Comparison of ENCODE assay signal across 12 cellular contexts in genomic region chr10:79273603-79274002, GRCh38.
DNase-seq lines count a peak whose midpoint lies in the region; ATAC-seq and TF ChIP-seq lines count a peak whose summit lies in the region.
"Had no signal": no experiment of that assay in that cellular context is flagged by ENCODE, and none has a peak within 500 bp of the region (broad histone marks: within the 10 kb centered on the region; RNA-seq: fewer than 3 reads in every experiment).

No MANE protein-coding gene starts in this region.

- H3K4me1 ChIP-seq in fibroblast of lung (ENCODE audit: control insufficient read depth, extremely low read depth, insufficient read depth, low read length) (peaks cover 32% of the 10 kb centered on the region), osteoblast (ENCODE audit: insufficient read depth, low read length) (peaks cover 33% of the 10 kb centered on the region), transverse colon (peaks cover 18 to 69% (median 41%) of the 10 kb centered on the region in 4 donors)

- H3K4me2 ChIP-seq in fibroblast of lung (ENCODE audit: extremely low read depth, insufficient read depth, low read length) = peak overlapping the region; percentile 54
- peak overlapping the region; percentile 38 for H3K4me2 ChIP-seq in osteoblast (ENCODE audit: insufficient read depth, low read length)

- H3K4me1 Mint-ChIP-seq in activated B cell treated with CpG ODN at 0.5 μM for 24 hours = peaks cover 35% of the 10 kb centered on the region

- peaks cover 14% of the 10 kb centered on the region for H3K36me3 Mint-ChIP-seq in activated B cell treated with CpG ODN at 0.5 μM for 24 hours (ENCODE audit: low read depth)

- POLR2A ChIA-PET in activated B cell treated with CpG ODN at 0.5 μM for 24 hours (lab: Charles Lee) = interaction anchor here (0.7 to 1.7 kb wide), 4 partner anchors 8 to 31 kb away, joined by 3 to 5 read pairs (median 4); no protein-coding TSS in a partner anchor

- no peaks in the 10 kb centered on the region for H3K27me3 Mint-ChIP-seq in activated B cell treated with CpG ODN at 0.5 μM for 24 hours
- H3K27me3 Mint-ChIP-seq: activated naive CD4-positive, alpha-beta T cell treated with anti-CD3 and anti-CD28 coated beads, Interleukin-2, amount 10 ng/mL, durations not matched to agents 7 days and 5 days had no signal

- in situ Hi-C loops in transverse colon (cut with MboI; ENCODE audit: low pct_ligation_motif_present in 1 of 4, low pct_unique_long_range_greater_than_20kb in 1 of 4, low sequenced_read_pairs in 3 of 4) = no loop called here

- no peaks in the 10 kb centered on the region for H3K9me3 Mint-ChIP-seq in activated B cell treated with CpG ODN at 0.5 μM for 24 hours
- H3K9me3 Mint-ChIP-seq: activated naive CD4-positive, alpha-beta T cell treated with anti-CD3 and anti-CD28 coated beads, Interleukin-2, amount 10 ng/mL, durations not matched to agents 7 days and 5 days; CD8-positive, alpha-beta T cell; stimulated activated effector memory CD8-positive, alpha-beta T cell treated with anti-CD3 and anti-CD28 coated beads, Interleukin-12 subunit alpha, Interleukin-12 subunit beta, amount 100 ng/mL, for 72 hours; T-helper 2 cell treated with Interferon-gamma antibody and Interleukin-4, amounts not matched to agents 5 μg/mL and 100 μg/mL, for 36 hours had no signal

- no peak for TF ChIP-seq POLR2A in transverse colon (IDR thresholded peaks at IDR 0.05)

- H3K27ac Mint-ChIP-seq in activated B cell treated with CpG ODN at 0.5 μM for 24 hours = peak overlapping the region; percentile 50
- H3K27ac Mint-ChIP-seq: activated naive CD4-positive, alpha-beta T cell treated with anti-CD3 and anti-CD28 coated beads, Interleukin-2, amount 10 ng/mL, durations not matched to agents 7 days and 5 days; CD8-positive, alpha-beta T cell; stimulated activated effector memory CD8-positive, alpha-beta T cell treated with anti-CD3 and anti-CD28 coated beads, Interleukin-12 subunit alpha, Interleukin-12 subunit beta, amount 100 ng/mL, for 72 hours; T-helper 2 cell treated with Interferon-gamma antibody and Interleukin-4, amounts not matched to agents 5 μg/mL and 100 μg/mL, for 36 hours had no signal

- TF ChIP-seq CTCF in activated B cell treated with CpG ODN at 0.5 μM for 24 hours (IDR thresholded peaks at IDR 0.05) (no peak), fibroblast of lung (conservative IDR thresholded peaks at IDR 0.05 in 1 of 2, IDR thresholded peaks at IDR 0.05 in 1 of 2; ENCODE audit: low read depth in 1 of 2, low read length in 2 of 2) (no peak), osteoblast (IDR thresholded peaks at IDR 0.05; ENCODE audit: extremely low read depth, low read depth, low read length) (no peak), transverse colon (IDR thresholded peaks at IDR 0.05) (no peak)

- H3K4me3 ChIP-seq in fibroblast of lung (replicated peaks in 1 of 4; ENCODE audit: control extremely low read depth in 1 of 4, insufficient read depth in 1 of 4, low read depth in 3 of 4, low read length in 4 of 4) (no peak overlapping the region), osteoblast (ENCODE audit: insufficient read depth, low read length) (no peak overlapping the region), transverse colon (no peak overlapping the region)

- ATAC-seq in activated B cell treated with CpG ODN at 0.5 μM for 24 hours (ENCODE audit: low read depth) (no peak), GM18498 (IDR thresholded peaks at IDR 0.05; ENCODE audit: unreplicated experiment) (no peak)
- ATAC-seq: CD8-positive, alpha-beta T cell; stimulated activated effector memory CD8-positive, alpha-beta T cell treated with anti-CD3 and anti-CD28 coated beads, Interleukin-12 subunit alpha, Interleukin-12 subunit beta, amount 100 ng/mL, for 72 hours had no signal

- 61% methylated on average over 10 of the region's 10 CpGs; no CpG with 5 or more reads in 1 of the 2 donors for WGBS in transverse colon (ENCODE audit: low coverage in 1 of 2), 2 donors

- H3K4me3 Mint-ChIP-seq in activated B cell treated with CpG ODN at 0.5 μM for 24 hours = no peak overlapping the region
- H3K4me3 Mint-ChIP-seq: activated naive CD4-positive, alpha-beta T cell treated with anti-CD3 and anti-CD28 coated beads, Interleukin-2, amount 10 ng/mL, durations not matched to agents 7 days and 5 days; CD8-positive, alpha-beta T cell; stimulated activated effector memory CD8-positive, alpha-beta T cell treated with anti-CD3 and anti-CD28 coated beads, Interleukin-12 subunit alpha, Interleukin-12 subunit beta, amount 100 ng/mL, for 72 hours; T-helper 2 cell treated with Interferon-gamma antibody and Interleukin-4, amounts not matched to agents 5 μg/mL and 100 μg/mL, for 36 hours had no signal

- TF ChIP-seq EP300 in transverse colon (IDR thresholded peaks at IDR 0.05; ENCODE audit: low read depth) = no peak

- H3K9me3 ChIP-seq in fibroblast of lung (ENCODE audit: control insufficient read depth, insufficient read depth, low read depth, low read length) = no peaks in the 10 kb centered on the region
- H3K9me3 ChIP-seq in osteoblast (ENCODE audit: low read depth, low read length) = no peaks in the 10 kb centered on the region
- no peaks in the 10 kb centered on the region for H3K9me3 ChIP-seq in transverse colon

- no peak overlapping the region for H3K9ac ChIP-seq in fibroblast of lung (ENCODE audit: insufficient read depth, low read length)

- peaks cover 37% of the 10 kb centered on the region for H3K79me2 ChIP-seq in fibroblast of lung (ENCODE audit: control insufficient read depth, insufficient read depth, low read length)
- peaks cover 96% of the 10 kb centered on the region for H3K79me2 ChIP-seq in osteoblast (ENCODE audit: insufficient read depth, low read length)

- H4K20me1 ChIP-seq in fibroblast of lung (ENCODE audit: control insufficient read depth, extremely low read depth, insufficient read depth, low read length) = no peaks in the 10 kb centered on the region
- peaks cover 78% of the 10 kb centered on the region for H4K20me1 ChIP-seq in osteoblast (ENCODE audit: insufficient read depth, low read length)

- H3K36me3 ChIP-seq in fibroblast of lung (ENCODE audit: control insufficient read depth, insufficient read depth, low read length) (peaks cover 20% of the 10 kb centered on the region), osteoblast (ENCODE audit: insufficient read depth, low read length) (peaks cover 45% of the 10 kb centered on the region), transverse colon (peaks cover 0 to 14% (median 5%) of the 10 kb centered on the region in 4 donors)

- CTCF ChIA-PET in activated B cell treated with CpG ODN at 0.5 μM for 24 hours (lab: Charles Lee) = no interaction called here

- H3K27me3 ChIP-seq in fibroblast of lung (ENCODE audit: control insufficient read depth, insufficient read depth, low read length) = no peaks in the 10 kb centered on the region
- no peaks in the 10 kb centered on the region for H3K27me3 ChIP-seq in osteoblast (ENCODE audit: insufficient read depth, low read length)
- H3K27me3 ChIP-seq in transverse colon = no peaks in the 10 kb centered on the region

- no peak for DNase-seq in activated B cell treated with CpG ODN at 0.5 μM for 24 hours
- peak in 1 of 2 donors; percentile 35 for DNase-seq in fibroblast of lung (ENCODE audit: low read depth in 2 of 2)
- DNase-seq in osteoblast (ENCODE audit: insufficient read length, low spot score, missing footprints) = no peak
- DNase-seq in transverse colon = no peak
- DNase-seq in NCI-H187 (lab: John Stamatoyannopoulos, UW) = no peak
- no peak for DNase-seq in NAMALWA (ENCODE audit: low spot score)
- DNase-seq: activated naive CD4-positive, alpha-beta T cell treated with anti-CD3 and anti-CD28 coated beads, Interleukin-2, amount 10 ng/mL, durations not matched to agents 7 days and 5 days; CD8-positive, alpha-beta T cell; dermis blood vessel endothelial cell had no signal

- intact Hi-C loops in activated B cell treated with CpG ODN at 0.5 μM for 24 hours (cut with micrococcal nuclease) (no loop called here), transverse colon (cut with DNase I; ENCODE audit: low total_unique reads) (loop anchor here (5.0 kb wide), 1 partner anchor 51 kb away; no protein-coding TSS in a partner anchor)

- no peak overlapping the region for H2AFZ ChIP-seq in fibroblast of lung (ENCODE audit: low read length)
- H2AFZ ChIP-seq in osteoblast (ENCODE audit: low read length) = no peak overlapping the region

- peak overlapping the region; percentile 63 for H3K27ac ChIP-seq in fibroblast of lung (ENCODE audit: insufficient read depth, low read length)
- H3K27ac ChIP-seq in osteoblast (ENCODE audit: low read depth, low read length) = peak overlapping the region; percentile 88
- peak overlapping the region; percentile 76 to 88 (median 84) for H3K27ac ChIP-seq in transverse colon
